Comparison of ENCODE assay signal across 1 cellular context in the genomic region with DNA sequence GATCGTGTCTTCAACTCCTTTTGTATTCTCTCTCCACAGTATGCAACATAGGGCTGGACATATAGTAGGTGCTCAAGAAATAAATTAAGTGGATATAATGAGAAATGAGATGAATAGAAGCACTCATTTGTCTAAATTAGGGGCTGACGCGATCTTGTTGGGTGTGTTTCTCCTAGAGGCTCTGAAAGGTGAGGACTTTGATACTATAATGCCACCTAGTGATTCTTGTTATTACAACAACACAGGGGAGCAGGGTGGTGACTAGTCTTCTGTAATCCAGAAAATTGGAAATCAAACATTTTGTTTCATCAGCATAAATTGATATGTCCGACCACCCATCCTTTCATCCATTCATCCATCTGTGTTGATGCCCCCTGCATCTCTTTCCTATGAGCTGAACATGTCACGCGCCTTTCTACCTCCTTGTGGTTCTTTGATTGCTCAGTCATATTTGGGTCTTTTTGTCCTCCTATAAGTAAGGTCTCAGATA.
TF ChIP-seq lines count a peak whose summit lies in the region.

No MANE protein-coding gene starts in this region.

TF ChIP-seq in GM12878, 131 proteins besides CTCF, POLR2A, EP300 and RAD21 (continues in another document):
- TF ChIP-seq, protein P1, sequence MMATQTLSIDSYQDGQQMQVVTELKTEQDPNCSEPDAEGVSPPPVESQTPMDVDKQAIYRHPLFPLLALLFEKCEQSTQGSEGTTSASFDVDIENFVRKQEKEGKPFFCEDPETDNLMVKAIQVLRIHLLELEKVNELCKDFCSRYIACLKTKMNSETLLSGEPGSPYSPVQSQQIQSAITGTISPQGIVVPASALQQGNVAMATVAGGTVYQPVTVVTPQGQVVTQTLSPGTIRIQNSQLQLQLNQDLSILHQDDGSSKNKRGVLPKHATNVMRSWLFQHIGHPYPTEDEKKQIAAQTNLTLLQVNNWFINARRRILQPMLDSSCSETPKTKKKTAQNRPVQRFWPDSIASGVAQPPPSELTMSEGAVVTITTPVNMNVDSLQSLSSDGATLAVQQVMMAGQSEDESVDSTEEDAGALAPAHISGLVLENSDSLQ (IDR thresholded peaks at IDR 0.05), result 0 out of 2 replicates have a peak, but pooled peaks have one; percentile 5
- TF ChIP-seq PML (IDR thresholded peaks at IDR 0.05; ENCODE audit: low read length), result no peak
- no peak for TF ChIP-seq SUPT20H (IDR thresholded peaks at IDR 0.05; ENCODE audit: borderline replicate concordance, control insufficient read depth, low read depth, low read length)
- peak; percentile 44; the same call in 1 of the 2 replicates for TF ChIP-seq SMARCA5 (IDR thresholded peaks at IDR 0.05)
- TF ChIP-seq BCLAF1 (IDR thresholded peaks at IDR 0.05), result no peak
- TF ChIP-seq TCF12 (IDR thresholded peaks at IDR 0.05; ENCODE audit: low read depth, low read length), result no peak
- no peak for TF ChIP-seq ZNF687 (IDR thresholded peaks at IDR 0.05)
- no peak for TF ChIP-seq PAX5 (IDR thresholded peaks at IDR 0.05; ENCODE audit: borderline replicate concordance, low read depth, low read length)
- no peak for TF ChIP-seq FOXM1 (IDR thresholded peaks at IDR 0.05; ENCODE audit: low read depth, low read length)
- TF ChIP-seq NFIC (IDR thresholded peaks at IDR 0.05; ENCODE audit: low read depth, low read length), result no peak
- TF ChIP-seq ASH2L (IDR thresholded peaks at IDR 0.05; ENCODE audit: borderline replicate concordance, low read depth), result no peak
- no peak for TF ChIP-seq TARDBP (IDR thresholded peaks at IDR 0.05; ENCODE audit: borderline replicate concordance)
- TF ChIP-seq JUND (IDR thresholded peaks at IDR 0.05; ENCODE audit: low read depth, low read length), result no peak
- no peak for TF ChIP-seq NBN (IDR thresholded peaks at IDR 0.05)
- no peak for TF ChIP-seq SP1 (IDR thresholded peaks at IDR 0.05; ENCODE audit: low read depth, low read length)
- TF ChIP-seq CEBPB (IDR thresholded peaks at IDR 0.05; ENCODE audit: borderline replicate concordance in 1 of 2, low read depth in 2 of 2, low read length in 2 of 2), result no peak
- TF ChIP-seq SMC3 (IDR thresholded peaks at IDR 0.05; ENCODE audit: borderline replicate concordance, low read length), result peak; percentile 76
- TF ChIP-seq SKIL (IDR thresholded peaks at IDR 0.05; ENCODE audit: low read depth, poor library complexity, severe bottlenecking), result peak; percentile 40
- no peak for TF ChIP-seq ZBTB4 (CRISPR knock-in tag; IDR thresholded peaks at IDR 0.05)
- TF ChIP-seq USF1 (IDR thresholded peaks at IDR 0.05; ENCODE audit: borderline replicate concordance, extremely low read length, insufficient read depth, low read depth, low read length), result no peak
- TF ChIP-seq KLF5 (IDR thresholded peaks at IDR 0.05; ENCODE audit: partially characterized antibody), result peak; percentile 30
- TF ChIP-seq POLR2AphosphoS2 (IDR thresholded peaks at IDR 0.05; ENCODE audit: low read depth, low read length), result no peak
- TF ChIP-seq HDAC6 (IDR thresholded peaks at IDR 0.05; ENCODE audit: unreplicated experiment), result no peak
- peak; percentile 50; the same call in 1 of the 2 replicates for TF ChIP-seq MEF2A (IDR thresholded peaks at IDR 0.05; ENCODE audit: insufficient read depth, low read depth, low read length)
- TF ChIP-seq RELA (IDR thresholded peaks at IDR 0.05; ENCODE audit: borderline replicate concordance, partially characterized antibody), result no peak
- TF ChIP-seq RB1 (IDR thresholded peaks at IDR 0.05; ENCODE audit: borderline replicate concordance), result 0 out of 2 replicates have a peak, but pooled peaks have one; percentile 32
- TF ChIP-seq, protein P2, sequence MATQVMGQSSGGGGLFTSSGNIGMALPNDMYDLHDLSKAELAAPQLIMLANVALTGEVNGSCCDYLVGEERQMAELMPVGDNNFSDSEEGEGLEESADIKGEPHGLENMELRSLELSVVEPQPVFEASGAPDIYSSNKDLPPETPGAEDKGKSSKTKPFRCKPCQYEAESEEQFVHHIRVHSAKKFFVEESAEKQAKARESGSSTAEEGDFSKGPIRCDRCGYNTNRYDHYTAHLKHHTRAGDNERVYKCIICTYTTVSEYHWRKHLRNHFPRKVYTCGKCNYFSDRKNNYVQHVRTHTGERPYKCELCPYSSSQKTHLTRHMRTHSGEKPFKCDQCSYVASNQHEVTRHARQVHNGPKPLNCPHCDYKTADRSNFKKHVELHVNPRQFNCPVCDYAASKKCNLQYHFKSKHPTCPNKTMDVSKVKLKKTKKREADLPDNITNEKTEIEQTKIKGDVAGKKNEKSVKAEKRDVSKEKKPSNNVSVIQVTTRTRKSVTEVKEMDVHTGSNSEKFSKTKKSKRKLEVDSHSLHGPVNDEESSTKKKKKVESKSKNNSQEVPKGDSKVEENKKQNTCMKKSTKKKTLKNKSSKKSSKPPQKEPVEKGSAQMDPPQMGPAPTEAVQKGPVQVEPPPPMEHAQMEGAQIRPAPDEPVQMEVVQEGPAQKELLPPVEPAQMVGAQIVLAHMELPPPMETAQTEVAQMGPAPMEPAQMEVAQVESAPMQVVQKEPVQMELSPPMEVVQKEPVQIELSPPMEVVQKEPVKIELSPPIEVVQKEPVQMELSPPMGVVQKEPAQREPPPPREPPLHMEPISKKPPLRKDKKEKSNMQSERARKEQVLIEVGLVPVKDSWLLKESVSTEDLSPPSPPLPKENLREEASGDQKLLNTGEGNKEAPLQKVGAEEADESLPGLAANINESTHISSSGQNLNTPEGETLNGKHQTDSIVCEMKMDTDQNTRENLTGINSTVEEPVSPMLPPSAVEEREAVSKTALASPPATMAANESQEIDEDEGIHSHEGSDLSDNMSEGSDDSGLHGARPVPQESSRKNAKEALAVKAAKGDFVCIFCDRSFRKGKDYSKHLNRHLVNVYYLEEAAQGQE (IDR thresholded peaks at IDR 0.05; ENCODE audit: low read depth, low read length), result no peak
- TF ChIP-seq MYC (IDR thresholded peaks at IDR 0.05; ENCODE audit: insufficient read depth, insufficient read length, insufficient replicate concordance, low read length, severe bottlenecking), result no peak
- no peak for TF ChIP-seq CBX3 (IDR thresholded peaks at IDR 0.05; ENCODE audit: borderline replicate concordance, low read depth)
- TF ChIP-seq NFXL1 (IDR thresholded peaks at IDR 0.05; ENCODE audit: borderline replicate concordance), result no peak
- TF ChIP-seq ZNF207 (IDR thresholded peaks at IDR 0.05; ENCODE audit: borderline replicate concordance), result 0 out of 2 replicates have a peak, but pooled peaks have one; percentile 61
- no peak for TF ChIP-seq MTA2 (IDR thresholded peaks at IDR 0.05; ENCODE audit: low read depth)
- no peak for TF ChIP-seq ZSCAN29 (IDR thresholded peaks at IDR 0.05)
- no peak for TF ChIP-seq SREBF2 (IDR thresholded peaks at IDR 0.05; ENCODE audit: low read length)
- TF ChIP-seq IRF5 (IDR thresholded peaks at IDR 0.05; ENCODE audit: borderline replicate concordance), result no peak
- no peak for TF ChIP-seq HDGF (IDR thresholded peaks at IDR 0.05)
